In genomic region chr11:83508804-83509203, GRCh38 we compare ENCODE assay signal across 1 cellular context.
TF ChIP-seq lines count a peak whose summit lies in the region.

No MANE protein-coding gene starts in this region.

TF ChIP-seq in HepG2, 621 proteins besides CTCF, POLR2A, EP300 and RAD21 (continued from another document and continues in another):
- no peak for TF ChIP-seq PBX2 (CRISPR knock-in tag; IDR thresholded peaks at IDR 0.05)
- TF ChIP-seq BRCA1 (CRISPR knock-in tag; IDR thresholded peaks at IDR 0.05) = no peak
- TF ChIP-seq KAT2B (IDR thresholded peaks at IDR 0.05; ENCODE audit: borderline replicate concordance, low read depth, low read length) = no peak
- TF ChIP-seq FLYWCH1 (CRISPR knock-in tag; IDR thresholded peaks at IDR 0.05) = no peak
- peak; percentile 59; the same call in 1 of the 2 replicates for TF ChIP-seq PHF21A (CRISPR knock-in tag; IDR thresholded peaks at IDR 0.05)
- no peak for TF ChIP-seq NFYB (CRISPR knock-in tag; IDR thresholded peaks at IDR 0.05)
- TF ChIP-seq ZNF414 (CRISPR knock-in tag; IDR thresholded peaks at IDR 0.05) = no peak
- TF ChIP-seq IRF9 (CRISPR knock-in tag; IDR thresholded peaks at IDR 0.05; ENCODE audit: borderline replicate concordance) = no peak
- no peak for TF ChIP-seq MXI1 (IDR thresholded peaks at IDR 0.05; ENCODE audit: borderline replicate concordance, low read depth, low read length)
- TF ChIP-seq SOX13 (IDR thresholded peaks at IDR 0.05) = no peak
- TF ChIP-seq SOX13 (CRISPR knock-in tag; conservative IDR thresholded peaks at IDR 0.05 in 1 of 2, IDR thresholded peaks at IDR 0.05 in 1 of 2) = peak in 1 of 2 experiments; percentile 56; a peak in 2 of 4 replicates
- TF ChIP-seq SRF (IDR thresholded peaks at IDR 0.05; ENCODE audit: low read depth, low read length) = no peak
- TF ChIP-seq LCORL (IDR thresholded peaks at IDR 0.05) = peak; percentile 45; the same call in 1 of the 2 replicates
- peak; percentile 56; the same call in 1 of the 2 replicates for TF ChIP-seq LCORL (CRISPR knock-in tag; IDR thresholded peaks at IDR 0.05)
- 0 out of 2 replicates have a peak, but pooled peaks have one; percentile 9 for TF ChIP-seq PATZ1 (CRISPR knock-in tag; IDR thresholded peaks at IDR 0.05)
- TF ChIP-seq GTF2F1 (IDR thresholded peaks at IDR 0.05; ENCODE audit: low read length) = peak; percentile 67; the same call in 1 of the 2 replicates
- TF ChIP-seq ZNF331 (CRISPR knock-in tag; IDR thresholded peaks at IDR 0.05) = 0 out of 2 replicates have a peak, but pooled peaks have one; percentile 19
- TF ChIP-seq ZNF318 (CRISPR knock-in tag; IDR thresholded peaks at IDR 0.05) = no peak
- TF ChIP-seq ZNF549 (CRISPR knock-in tag; IDR thresholded peaks at IDR 0.05) = no peak
- TF ChIP-seq ZNF607 (CRISPR knock-in tag; IDR thresholded peaks at IDR 0.05; ENCODE audit: borderline replicate concordance) = no peak
- no peak for TF ChIP-seq CREBL2 (CRISPR knock-in tag; IDR thresholded peaks at IDR 0.05; ENCODE audit: borderline replicate concordance)
- no peak for TF ChIP-seq ZFAT (CRISPR knock-in tag; conservative IDR thresholded peaks at IDR 0.05)
- no peak for TF ChIP-seq HMGXB4 (CRISPR knock-in tag; IDR thresholded peaks at IDR 0.05; ENCODE audit: borderline replicate concordance in 1 of 2, low read depth in 1 of 2)
- TF ChIP-seq BHLHE40 (IDR thresholded peaks at IDR 0.05; ENCODE audit: low read length) = peak; percentile 80
- no peak for TF ChIP-seq HIC2 (CRISPR knock-in tag; IDR thresholded peaks at IDR 0.05; ENCODE audit: low read depth)
- TF ChIP-seq ZNF430 (CRISPR knock-in tag; IDR thresholded peaks at IDR 0.05) = no peak
- peak; percentile 51; the same call in 1 of the 2 replicates for TF ChIP-seq SOX5 (CRISPR knock-in tag; IDR thresholded peaks at IDR 0.05; ENCODE audit: borderline replicate concordance)
- no peak for TF ChIP-seq RFX5 (IDR thresholded peaks at IDR 0.05; ENCODE audit: low read depth, low read length)
- no peak for TF ChIP-seq MATR3 (CRISPR knock-in tag; IDR thresholded peaks at IDR 0.05)
- TF ChIP-seq RXRB (CRISPR knock-in tag; IDR thresholded peaks at IDR 0.05; ENCODE audit: borderline replicate concordance) = 0 out of 2 replicates have a peak, but pooled peaks have one; percentile 12
- no peak for TF ChIP-seq ZNF572 (CRISPR knock-in tag; IDR thresholded peaks at IDR 0.05)
- TF ChIP-seq THAP11 (CRISPR knock-in tag; IDR thresholded peaks at IDR 0.05) = peak; percentile 25; the same call in 1 of the 2 replicates
- TF ChIP-seq NR2F6 (IDR thresholded peaks at IDR 0.05) = no peak
- TF ChIP-seq NR2F6 (CRISPR knock-in tag; IDR thresholded peaks at IDR 0.05) = no peak
- no peak for TF ChIP-seq ZFP36L2 (CRISPR knock-in tag; IDR thresholded peaks at IDR 0.05)
- TF ChIP-seq TFAP4 (IDR thresholded peaks at IDR 0.05; ENCODE audit: borderline replicate concordance, low read depth) = no peak; the same call in 1 of the 2 replicates
- no peak for TF ChIP-seq FOXP1 (IDR thresholded peaks at IDR 0.05)
- TF ChIP-seq FOXP1 (CRISPR knock-in tag; IDR thresholded peaks at IDR 0.05) = peak; percentile 51; the same call in 1 of the 2 replicates
- no peak for TF ChIP-seq ATF7-NPFF (CRISPR knock-in tag; IDR thresholded peaks at IDR 0.05; ENCODE audit: low read depth)
- peak; percentile 32; the same call in 1 of the 2 replicates for TF ChIP-seq FOXP4 (CRISPR knock-in tag; IDR thresholded peaks at IDR 0.05)
- no peak for TF ChIP-seq ZZZ3 (CRISPR knock-in tag; IDR thresholded peaks at IDR 0.05; ENCODE audit: borderline replicate concordance)
